In genomic region chr2:138536302-138536701, GRCh38 we compare ENCODE assay signal across 8 cellular contexts. TPM values are rescaled to one million over a fixed set of nuclear protein-coding genes. Genes with fewer than 3 reads are reported as not detected.
DNase-seq lines count a peak whose midpoint lies in the region; ATAC-seq, FAIRE-seq and TF ChIP-seq lines count a peak whose summit lies in the region.

No MANE protein-coding gene starts in this region.

- no peak for TF ChIP-seq POLR2A in prostate gland (IDR thresholded peaks at IDR 0.05)

- H3K9me3 ChIP-seq in Karpas-422 (ENCODE audit: low read length) (peaks cover 2% of the 10 kb centered on the region; the same call in 1 of the 2 replicates), prostate gland (no peaks in the 10 kb centered on the region)

- FAIRE-seq in islet of Langerhans (lab: Jason Lieb, UNC) = peak; percentile 47

- intact Hi-C loops in prostate gland (cut with DNase I) = no loop called here

- peaks cover 30% of the 10 kb centered on the region for H3K4me1 ChIP-seq in Karpas-422 (ENCODE audit: low read length)
- no peaks in the 10 kb centered on the region for H3K4me1 ChIP-seq in prostate gland (replicated peaks)

- H2AFZ ChIP-seq in Karpas-422 (ENCODE audit: low read length) = no peak overlapping the region

- H3K36me3 ChIP-seq in Karpas-422 (ENCODE audit: insufficient read depth, low read length) (peaks cover 36% of the 10 kb centered on the region), prostate gland (no peaks in the 10 kb centered on the region)

- H4K20me1 ChIP-seq in Karpas-422 (ENCODE audit: insufficient read depth, low read depth, low read length) = no peaks in the 10 kb centered on the region

- 81% methylated on average over 2 of the region's 2 CpGs for WGBS in prostate gland

- H3K4me2 ChIP-seq in Karpas-422 (ENCODE audit: low read depth, low read length, poor library complexity, severe bottlenecking) = peak overlapping the region; percentile 4

- H3K27me3 ChIP-seq in Karpas-422 (ENCODE audit: low read length) (no peaks in the 10 kb centered on the region), prostate gland (replicated peaks; ENCODE audit: insufficient read depth) (no peaks in the 10 kb centered on the region)

- peak; percentile 80 for ATAC-seq in GM21723 (IDR thresholded peaks at IDR 0.05; ENCODE audit: unreplicated experiment)
- ATAC-seq in HG02678 (IDR thresholded peaks at IDR 0.05; ENCODE audit: unreplicated experiment) = no peak

- no peak overlapping the region for H3K9ac ChIP-seq in Karpas-422 (ENCODE audit: low read length)

- H3K4me3 ChIP-seq in GM12865 (ENCODE audit: low read depth, low read length) (0 out of 2 replicates have a peak overlapping the region, but pooled peaks have one; percentile 10), Karpas-422 (ENCODE audit: low read length) (no peak overlapping the region), prostate gland (no peak overlapping the region)

- peaks cover 84% of the 10 kb centered on the region for H3K79me2 ChIP-seq in Karpas-422 (ENCODE audit: low read length)

- DNase-seq in GM12865 (ENCODE audit: low read depth) (peak; percentile 78), Karpas-422 (peak; percentile 54), prostate gland (ENCODE audit: low spot score) (no peak), NCI-H510A (lab: John Stamatoyannopoulos, UW) (no peak)
- no peak for DNase-seq in activated CD4-positive, alpha-beta T cell treated with anti-CD3 and anti-CD28 coated beads, Interleukin-2, amount 50 U/mL, for 1 hour

- H3K27ac ChIP-seq in Karpas-422 (ENCODE audit: low read length) (no peak overlapping the region; the same call in 1 of the 2 replicates), prostate gland (no peak overlapping the region)

- no peaks in the 10 kb centered on the region for H3K9me2 ChIP-seq in Karpas-422 (replicated peaks; ENCODE audit: insufficient read depth, low read length)

- TF ChIP-seq CTCF in GM12865 (IDR thresholded peaks at IDR 0.05; ENCODE audit: insufficient read depth, low read depth, low read length, missing control alignments) = no peak
- TF ChIP-seq CTCF in prostate gland (IDR thresholded peaks at IDR 0.05) = no peak

RNA-seq across cellular contexts. Expression of gene SPOPL, which starts 34.7 kb away (rescaled TPM):
- total RNA-seq in Karpas-422 (2014; rRNA removed; shearing (Covaris generic); ENCODE audit: low replicate concordance) = 26.6 and 30.3 TPM in 2 replicates
- total RNA-seq in prostate gland = 10 to 100 TPM; 19.7 to 24.9 TPM

Comparison
In these comparisons a context has a peak if more than half of its experiments do, and no peak if none do; other contexts are left out.
1. DNase-seq: peak in GM12865 (single experiment) and Karpas-422 (single experiment); none in prostate gland (single experiment), activated CD4-positive, alpha-beta T cell treated with anti-CD3 and anti-CD28 coated beads, Interleukin-2, amount 50 U/mL, for 1 hour (single experiment) and NCI-H510A (single experiment).